ENCODE assay signal across 8 cellular contexts in the genomic region with DNA sequence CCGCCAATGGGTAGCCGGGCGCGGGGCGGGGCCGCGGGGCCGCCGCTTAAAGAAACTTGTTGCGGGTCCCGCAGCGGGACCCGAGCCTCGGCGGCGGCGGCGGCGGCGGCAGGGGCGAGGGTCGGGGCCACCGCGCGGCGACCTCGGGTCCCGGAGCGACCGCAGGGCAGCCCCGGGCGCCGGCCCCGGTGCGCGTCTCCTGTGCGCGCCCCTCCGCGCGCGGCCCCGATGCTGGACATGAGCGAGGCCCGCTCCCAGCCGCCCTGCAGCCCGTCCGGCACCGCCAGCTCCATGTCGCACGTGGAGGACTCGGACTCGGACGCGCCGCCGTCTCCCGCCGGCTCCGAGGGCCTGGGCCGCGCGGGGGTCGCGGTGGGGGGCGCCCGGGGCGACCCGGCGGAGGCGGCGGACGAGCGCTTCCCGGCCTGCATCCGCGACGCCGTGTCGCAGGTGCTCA. TPM values are rescaled to one million over a fixed set of nuclear protein-coding genes. Genes with fewer than 3 reads are reported as not detected.
DNase-seq lines count a peak whose midpoint lies in the region; ATAC-seq and TF ChIP-seq lines count a peak whose summit lies in the region.

A gene (plus strand): TSS at position 76 of the 457 bp plus-strand sequence. CDS start 153 bp downstream, at position 229.

- H3K27ac Mint-ChIP-seq in Caco-2 (ENCODE audit: unreplicated experiment) (peak within 1 kb of the TSS; percentile 52), progenitor cell of endocrine pancreas (peak within 1 kb of the TSS; percentile 82)

- no peaks in the 10 kb centered on the region for H3K27me3 Mint-ChIP-seq in Caco-2 (ENCODE audit: insufficient read depth, unreplicated experiment)
- H3K27me3 Mint-ChIP-seq in progenitor cell of endocrine pancreas = peaks cover 41% of the 10 kb centered on the region

- TF ChIP-seq CTCF in Caco-2 (IDR thresholded peaks at IDR 0.05; ENCODE audit: insufficient read depth in 1 of 2, low read depth in 1 of 2, low read length in 1 of 2, severe bottlenecking in 1 of 2, unreplicated experiment in 1 of 2) (no peak), RWPE2 (IDR thresholded peaks at IDR 0.05; ENCODE audit: poor library complexity, severe bottlenecking) (no peak), fibroblast of the aortic adventitia (IDR thresholded peaks at IDR 0.05; ENCODE audit: insufficient read depth, low read length) (no peak), progenitor cell of endocrine pancreas (IDR thresholded peaks at IDR 0.05; ENCODE audit: unreplicated experiment) (no peak)

- H3K36me3 ChIP-seq in Caco-2 (ENCODE audit: control insufficient read depth, insufficient read depth, low read length) (no peaks in the 10 kb centered on the region), RWPE2 (ENCODE audit: low read depth) (no peaks in the 10 kb centered on the region)

- H3K4me1 ChIP-seq in Caco-2 (no peaks in the 10 kb centered on the region), RWPE2 (ENCODE audit: insufficient read depth, poor library complexity, severe bottlenecking) (no peaks in the 10 kb centered on the region)

- H3K4me1 Mint-ChIP-seq in Caco-2 (ENCODE audit: low read depth, unreplicated experiment) (peaks cover 8% of the 10 kb centered on the region), progenitor cell of endocrine pancreas (ENCODE audit: low read depth) (peaks cover 1% of the 10 kb centered on the region)

- H3K27me3 ChIP-seq in Caco-2 (replicated peaks; ENCODE audit: control insufficient read depth, insufficient read depth, low read length) = no peaks in the 10 kb centered on the region
- peaks cover 71% of the 10 kb centered on the region for H3K27me3 ChIP-seq in RWPE2 (ENCODE audit: insufficient read depth, poor library complexity, severe bottlenecking)

- POLR2A ChIA-PET in Caco-2 (lab: Charles Lee) = no interaction called here

- no peaks in the 10 kb centered on the region for H3K9me3 Mint-ChIP-seq in Caco-2 (ENCODE audit: unreplicated experiment)
- no peaks in the 10 kb centered on the region for H3K9me3 Mint-ChIP-seq in progenitor cell of endocrine pancreas (ENCODE audit: low read depth)

- no peaks in the 10 kb centered on the region for H3K36me3 Mint-ChIP-seq in Caco-2 (ENCODE audit: insufficient read depth, unreplicated experiment)
- H3K36me3 Mint-ChIP-seq in progenitor cell of endocrine pancreas (ENCODE audit: insufficient read depth) = peaks cover 2% of the 10 kb centered on the region

- intact Hi-C loops in Caco-2 (cut with micrococcal nuclease; ENCODE audit: unreplicated experiment) = no loop called here

- no peak for ATAC-seq in RWPE2 (ENCODE audit: low read depth)
- ATAC-seq in GM21515 (IDR thresholded peaks at IDR 0.05; ENCODE audit: unreplicated experiment) = no peak
- ATAC-seq in GM19397 (IDR thresholded peaks at IDR 0.05; ENCODE audit: unreplicated experiment) = no peak

- DNase-seq in Caco-2 = no peak
- DNase-seq in RWPE2 (ENCODE audit: low spot score) = no peak
- DNase-seq in fibroblast of the aortic adventitia (ENCODE audit: low read depth) = no peak
- DNase-seq in progenitor cell of endocrine pancreas (ENCODE audit: low spot score, unreplicated experiment) = no peak
- no peak for DNase-seq in UCSD-AML1 (lab: John Stamatoyannopoulos, UW; ENCODE audit: unreplicated experiment)
- DNase-seq in amygdala (lab: John Stamatoyannopoulos, UW) = no peak

- H3K4me3 ChIP-seq in Caco-2 (ENCODE audit: low read depth, low read length) (peak within 1 kb of the TSS; percentile 67), RWPE2 (ENCODE audit: severe bottlenecking) (peak within 1 kb of the TSS; percentile 24), fibroblast of the aortic adventitia (ENCODE audit: low read depth, low read length) (peak within 1 kb of the TSS; percentile 56)

- H3K4me3 Mint-ChIP-seq in Caco-2 (ENCODE audit: unreplicated experiment) (peak within 1 kb of the TSS; percentile 83), progenitor cell of endocrine pancreas (ENCODE audit: low read depth) (peak within 1 kb of the TSS; percentile 77)

- H3K9me3 ChIP-seq in Caco-2 = no peaks in the 10 kb centered on the region
- no peaks in the 10 kb centered on the region for H3K9me3 ChIP-seq in RWPE2 (ENCODE audit: severe bottlenecking)

- CTCF ChIA-PET in Caco-2 (lab: Charles Lee) = interaction anchor here (0.6 kb wide), 1 partner anchor 107 kb away, joined by 3 read pairs; no protein-coding TSS in a partner anchor

- BruUV-seq in Caco-2 (replicated peaks; lab: Mats Ljungman, UMichigan) = no TSS peak

- H3K27ac ChIP-seq in RWPE2 (ENCODE audit: poor library complexity, severe bottlenecking) = no peak within 1 kb of the TSS

RNA-seq across cellular contexts. Expression of the gene that starts here (rescaled TPM):
- total RNA-seq in Caco-2 (2022) (0.86 and 1.2 TPM in 2 replicates), fibroblast of the aortic adventitia (ENCODE audit: low replicate concordance) (0.09 and 0.33 TPM in 2 replicates), progenitor cell of endocrine pancreas (6.7 and 7.1 TPM in 2 replicates)
